In the genomic region with DNA sequence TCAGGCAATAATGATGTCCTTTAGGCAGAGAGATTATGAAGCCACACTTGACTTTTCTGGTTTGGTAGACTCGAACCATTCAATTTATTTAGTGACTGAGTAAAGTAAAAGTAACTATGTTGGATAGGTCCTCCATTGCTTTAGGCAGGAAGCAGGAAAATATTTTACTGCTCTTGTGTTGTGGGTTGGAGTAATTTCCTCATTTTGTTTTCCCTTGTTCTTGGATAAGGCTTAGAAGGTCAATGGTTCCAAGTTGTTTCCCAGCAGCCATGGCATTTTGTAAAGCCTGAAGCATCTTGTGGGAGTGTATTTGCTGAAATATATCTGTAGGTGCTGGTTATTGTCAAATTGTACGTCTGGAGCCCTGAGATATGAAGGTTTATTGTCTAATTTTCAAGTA, we compare ENCODE assay signal across 16 cellular contexts.
A peak's percentile ranks its signal among the peaks of the same experiment; 100 is the strongest.
DNase-seq lines count a peak whose midpoint lies in the region; TF ChIP-seq lines count a peak whose summit lies in the region.
"Had no signal": no experiment of that assay in that cellular context is flagged by ENCODE, and none has a peak within 500 bp of the region (broad histone marks: within the 10 kb centered on the region; RNA-seq: fewer than 3 reads in every experiment).

No MANE protein-coding gene starts in this region.

- no peaks in the 10 kb centered on the region for H3K27me3 Mint-ChIP-seq in mesothelial cell of epicardium (ENCODE audit: low read depth)

- TF ChIP-seq CTCF in mesothelial cell of epicardium (IDR thresholded peaks at IDR 0.05; ENCODE audit: unreplicated experiment) (no peak), prostate gland (IDR thresholded peaks at IDR 0.05) (no peak)

- H3K9me2 ChIP-seq in GM23248 (ENCODE audit: insufficient read depth), result no peaks in the 10 kb centered on the region

- no peaks in the 10 kb centered on the region for H3K36me3 Mint-ChIP-seq in mesothelial cell of epicardium

- H3K9me3 ChIP-seq in GM23248 (ENCODE audit: low read depth) (no peaks in the 10 kb centered on the region), prostate gland (no peaks in the 10 kb centered on the region)

- H3K9ac ChIP-seq in GM23248, result no peak overlapping the region

- no peak overlapping the region for H3K4me3 ChIP-seq in ACC112 (ENCODE audit: low read depth, low read length)
- H3K4me3 ChIP-seq in GM23248, result no peak overlapping the region
- no peak overlapping the region for H3K4me3 ChIP-seq in prostate gland

- in situ Hi-C loops in GM23248 (cut with MboI), result no loop called here

- H3K4me1 ChIP-seq in ACC112 (ENCODE audit: control insufficient read depth, insufficient read depth, low read length, unreplicated experiment) (peaks cover 10% of the 10 kb centered on the region), GM23248 (ENCODE audit: insufficient read depth) (no peaks in the 10 kb centered on the region), prostate gland (replicated peaks) (no peaks in the 10 kb centered on the region)

- peaks cover 38% of the 10 kb centered on the region for H3K4me1 Mint-ChIP-seq in mesothelial cell of epicardium

- H3K4me2 ChIP-seq in GM23248 (ENCODE audit: unreplicated experiment), result no peak overlapping the region

- TF ChIP-seq POLR2A in prostate gland (IDR thresholded peaks at IDR 0.05), result no peak

- no peaks in the 10 kb centered on the region for H3K79me2 ChIP-seq in ACC112 (ENCODE audit: control insufficient read depth, insufficient read depth, low read length, unreplicated experiment)
- no peaks in the 10 kb centered on the region for H3K79me2 ChIP-seq in GM23248 (ENCODE audit: insufficient read depth)

- no peak overlapping the region for H3K4me3 Mint-ChIP-seq in mesothelial cell of epicardium

- peak overlapping the region; percentile 79 for H3K27ac Mint-ChIP-seq in mesothelial cell of epicardium

- H3K9me3 Mint-ChIP-seq in mesothelial cell of epicardium, result peaks cover 7% of the 10 kb centered on the region

- H3K27me3 ChIP-seq in ACC112 (ENCODE audit: insufficient read depth, low read length), result no peaks in the 10 kb centered on the region
- H3K27me3 ChIP-seq in GM23248 (replicated peaks; ENCODE audit: insufficient read depth), result no peaks in the 10 kb centered on the region
- no peaks in the 10 kb centered on the region for H3K27me3 ChIP-seq in prostate gland (replicated peaks; ENCODE audit: insufficient read depth)

- DNase-seq in GM23248 (no peak), dermis blood vessel endothelial cell (peak; percentile 67), mesothelial cell of epicardium (ENCODE audit: low spot score in 2 of 2, unreplicated experiment in 2 of 2) (no peak), prostate gland (ENCODE audit: low spot score) (no peak), NCI-H187 (lab: John Stamatoyannopoulos, UW) (no peak), SW480 (ENCODE audit: low spot score) (no peak)
- DNase-seq: DMS79, NCI-H1417, NCI-H187 treated with DMSO at 0.1 percent for 48 hours, NCI-H226, NCI-H524, NCI-H82, RPMI8226, SIG-M5 had no signal

- H4K20me1 ChIP-seq in GM23248 (ENCODE audit: insufficient read depth), result no peaks in the 10 kb centered on the region

- no peaks in the 10 kb centered on the region for H3F3A ChIP-seq in GM23248 (ENCODE audit: insufficient read depth)

- intact Hi-C loops in prostate gland (cut with DNase I), result no loop called here

- peak overlapping the region; percentile 44 for H2AFZ ChIP-seq in ACC112 (ENCODE audit: low read length, unreplicated experiment)
- H2AFZ ChIP-seq in GM23248, result 0 out of 2 replicates have a peak overlapping the region, but pooled peaks have one; percentile 19

- 92 to 95% methylated on average over 2 of the region's 2 CpGs for WGBS in GM23248 (ENCODE audit: low coverage in 1 of 2, low lambda C conversion rate in 2 of 2, missing lambda C conversion rate in 2 of 2), 2 experiments
- 97% methylated on average over 2 of the region's 2 CpGs for WGBS in prostate gland

- no peaks in the 10 kb centered on the region; the same call in 1 of the 2 replicates for H3K36me3 ChIP-seq in ACC112 (ENCODE audit: insufficient read depth, low read length)
- no peaks in the 10 kb centered on the region for H3K36me3 ChIP-seq in GM23248 (ENCODE audit: low read depth)
- no peaks in the 10 kb centered on the region for H3K36me3 ChIP-seq in prostate gland

- H3K27ac ChIP-seq in ACC112 (ENCODE audit: low read depth, low read length) (no peak overlapping the region), GM23248 (no peak overlapping the region), prostate gland (no peak overlapping the region)
- H3K27ac ChIP-seq: C4-2B had no signal
